ENCODE assay signal across 8 cellular contexts in the genomic region with DNA sequence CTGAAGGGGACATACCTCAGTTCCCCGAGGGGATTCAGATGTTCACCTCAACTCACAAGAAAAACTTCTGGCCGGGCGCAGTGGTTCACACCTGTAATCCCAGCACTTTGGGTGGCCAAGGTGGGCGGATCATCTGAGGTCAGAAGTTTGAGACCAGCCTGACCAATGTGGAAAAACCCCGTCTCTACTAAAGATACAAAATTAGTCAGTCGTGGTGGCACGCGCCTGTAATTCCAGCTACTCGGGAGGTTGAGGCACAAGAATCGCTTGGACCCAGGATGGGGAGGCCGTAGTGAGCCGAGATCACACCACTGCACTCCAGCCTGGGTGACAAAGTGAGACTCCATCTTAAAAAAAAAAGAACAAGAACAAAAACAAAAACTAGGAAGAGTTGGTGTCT. TPM values are rescaled to one million over a fixed set of nuclear protein-coding genes. Genes with fewer than 3 reads are reported as not detected.
"Had no signal": no experiment of that assay in that cellular context is flagged by ENCODE, and none has a peak within 500 bp of the region (broad histone marks: within the 10 kb centered on the region; RNA-seq: fewer than 3 reads in every experiment).

No MANE protein-coding gene starts in this region.

RNA-seq across cellular contexts. Expression of gene SPDYE2, which starts 5.7 kb away (rescaled TPM):
- total RNA-seq: stomach, subcutaneous adipose tissue, temporal lobe, thoracic aorta, transverse colon, upper lobe of right lung, uterus, vagina had no signal
- polyA plus RNA-seq: stomach had no signal
